Comparison of ENCODE assay signal across 20 cellular contexts in genomic region chr5:14702238-14702839, GRCh38. TPM values are rescaled to one million over a fixed set of nuclear protein-coding genes. Genes with fewer than 3 reads are reported as not detected.
DNase-seq lines count a peak whose midpoint lies in the region; ATAC-seq and TF ChIP-seq lines count a peak whose summit lies in the region.
"Had no signal": no experiment of that assay in that cellular context is flagged by ENCODE, and none has a peak within 500 bp of the region (broad histone marks: within the 10 kb centered on the region; RNA-seq: fewer than 3 reads in every experiment).

No MANE protein-coding gene starts in this region.

- no peak for TF ChIP-seq POLR2A in gastrocnemius medialis (IDR thresholded peaks at IDR 0.05)

- no peak for DNase-seq in activated CD4-positive, alpha-beta T cell treated with anti-CD3 and anti-CD28 coated beads, Interleukin-2, amount 10 ng/mL, durations not matched to agents 7 days and 5 days
- DNase-seq in activated CD4-positive, alpha-beta T cell treated with anti-CD3 and anti-CD28 coated beads, Interleukin-2, amount 50 U/mL, for 1 hour = no peak
- no peak for DNase-seq in activated CD4-positive, alpha-beta memory T cell treated with anti-CD3 and anti-CD28 coated beads, Interleukin-2, amount 10 ng/mL, durations not matched to agents 7 days and 5 days
- DNase-seq in endothelial cell (ENCODE audit: low spot score) = no peak
- no peak for DNase-seq in SKM-1 treated with dmso at 0.1 percent for 144 hours (lab: John Stamatoyannopoulos, UW; ENCODE audit: unreplicated experiment)
- DNase-seq in gastrocnemius medialis = no peak
- no peak for DNase-seq in endodermal cell
- DNase-seq: activated CD4-positive, alpha-beta T cell treated with anti-CD3 and anti-CD28 coated beads for 48 hours; Calu3; cerebellar nuclear complex; GDM1; MM.1S; NCI-H2081 treated with DMSO at 0.1 percent for 48 hours; NCI-H774; RPMI8226; stimulated activated CD4-positive, alpha-beta T cell treated with anti-CD3 and anti-CD28 coated beads, Interleukin-1b, Interleukin-23, amount 100 ng/mL, for 48 hours; uterus had no signal

- H3K4me3 ChIP-seq in skin epidermis = no peak overlapping the region
- no peak overlapping the region for H3K4me3 ChIP-seq in gastrocnemius medialis
- H3K4me3 ChIP-seq in endodermal cell (ENCODE audit: low read length) = no peak overlapping the region
- H3K4me3 ChIP-seq: A549, hepatocyte, uterus had no signal

- WGBS in endodermal cell (ENCODE audit: insufficient coverage in 1 of 2, insufficient read length in 1 of 2), 2 experiments = 92 to 98% methylated on average over 9 to 11 of the region's 11 CpGs

- POLR2A ChIA-PET in activated CD4-positive, alpha-beta T cell treated with anti-CD3 and anti-CD28 coated beads, Interleukin-2, amount 10 ng/mL, durations not matched to agents 7 days and 5 days (lab: Charles Lee) = no interaction called here
- POLR2A ChIA-PET in activated CD4-positive, alpha-beta memory T cell treated with anti-CD3 and anti-CD28 coated beads, Interleukin-2, amount 10 ng/mL, durations not matched to agents 7 days and 5 days (lab: Charles Lee) = interaction anchor here (1.4 to 2.9 kb wide), 2 partner anchors 16 to 35 kb away, joined by 3 to 8 read pairs; no protein-coding TSS in a partner anchor

- no peaks in the 10 kb centered on the region for H3K9me3 ChIP-seq in gastrocnemius medialis
- no peaks in the 10 kb centered on the region for H3K9me3 ChIP-seq in endodermal cell (ENCODE audit: control insufficient read depth, low read length)
- H3K9me3 ChIP-seq: A549, uterus had no signal

- TF ChIP-seq CTCF in endothelial cell (IDR thresholded peaks at IDR 0.05; ENCODE audit: unreplicated experiment) (no peak), gastrocnemius medialis (IDR thresholded peaks at IDR 0.05 in 4 of 5, conservative IDR thresholded peaks at IDR 0.05 in 1 of 5) (no peak), endodermal cell (conservative IDR thresholded peaks at IDR 0.05) (no peak)

- H3K27ac ChIP-seq in skin epidermis (peak overlapping the region in 18 of 21 experiments; percentile 2 to 87 (median 66)), gastrocnemius medialis (no peak overlapping the region), endodermal cell (ENCODE audit: low read depth, low read length) (no peak overlapping the region)
- H3K27ac ChIP-seq: A549, hepatocyte, uterus had no signal

- H3K27ac Mint-ChIP-seq in activated CD4-positive, alpha-beta T cell treated with anti-CD3 and anti-CD28 coated beads, Interleukin-2, amount 10 ng/mL, durations not matched to agents 7 days and 5 days = peak overlapping the region; percentile 66
- peak overlapping the region; percentile 57 for H3K27ac Mint-ChIP-seq in activated CD4-positive, alpha-beta memory T cell treated with anti-CD3 and anti-CD28 coated beads, Interleukin-2, amount 10 ng/mL, durations not matched to agents 7 days and 5 days
- H3K27ac Mint-ChIP-seq in endothelial cell (ENCODE audit: unreplicated experiment) (peak overlapping the region; percentile 31), endodermal cell (no peak overlapping the region)

- no peak overlapping the region for H3K4me3 Mint-ChIP-seq in activated CD4-positive, alpha-beta T cell treated with anti-CD3 and anti-CD28 coated beads, Interleukin-2, amount 10 ng/mL, durations not matched to agents 7 days and 5 days
- no peak overlapping the region for H3K4me3 Mint-ChIP-seq in activated CD4-positive, alpha-beta memory T cell treated with anti-CD3 and anti-CD28 coated beads, Interleukin-2, amount 10 ng/mL, durations not matched to agents 7 days and 5 days
- H3K4me3 Mint-ChIP-seq in endothelial cell (ENCODE audit: unreplicated experiment) (no peak overlapping the region), endodermal cell (no peak overlapping the region)

- H3K36me3 Mint-ChIP-seq in activated CD4-positive, alpha-beta T cell treated with anti-CD3 and anti-CD28 coated beads, Interleukin-2, amount 10 ng/mL, durations not matched to agents 7 days and 5 days (ENCODE audit: low read depth) = peaks cover 86% of the 10 kb centered on the region
- peaks cover 91% of the 10 kb centered on the region for H3K36me3 Mint-ChIP-seq in activated CD4-positive, alpha-beta memory T cell treated with anti-CD3 and anti-CD28 coated beads, Interleukin-2, amount 10 ng/mL, durations not matched to agents 7 days and 5 days (ENCODE audit: low read depth)
- H3K36me3 Mint-ChIP-seq in endothelial cell (ENCODE audit: low read depth, unreplicated experiment) = peaks cover 38% of the 10 kb centered on the region
- H3K36me3 Mint-ChIP-seq in endodermal cell (ENCODE audit: low read depth) = peaks cover 53% of the 10 kb centered on the region

- peaks cover 0 to 11% of the 10 kb centered on the region in 2 donors for H3K36me3 ChIP-seq in gastrocnemius medialis
- peaks cover 68% of the 10 kb centered on the region for H3K36me3 ChIP-seq in endodermal cell (ENCODE audit: control insufficient read depth, insufficient read depth, low read length)
- H3K36me3 ChIP-seq: uterus had no signal

- in situ Hi-C loops in gastrocnemius medialis (cut with MboI; ENCODE audit: low sequenced_read_pairs in 4 of 4) = no loop called here

- no peaks in the 10 kb centered on the region for H3K27me3 Mint-ChIP-seq in activated CD4-positive, alpha-beta T cell treated with anti-CD3 and anti-CD28 coated beads, Interleukin-2, amount 10 ng/mL, durations not matched to agents 7 days and 5 days
- no peaks in the 10 kb centered on the region for H3K27me3 Mint-ChIP-seq in activated CD4-positive, alpha-beta memory T cell treated with anti-CD3 and anti-CD28 coated beads, Interleukin-2, amount 10 ng/mL, durations not matched to agents 7 days and 5 days
- H3K27me3 Mint-ChIP-seq in endothelial cell (ENCODE audit: unreplicated experiment) = peaks cover 7% of the 10 kb centered on the region
- no peaks in the 10 kb centered on the region for H3K27me3 Mint-ChIP-seq in endodermal cell (ENCODE audit: insufficient read depth)

- H3K4me1 Mint-ChIP-seq in activated CD4-positive, alpha-beta T cell treated with anti-CD3 and anti-CD28 coated beads, Interleukin-2, amount 10 ng/mL, durations not matched to agents 7 days and 5 days = peaks cover 76% of the 10 kb centered on the region
- H3K4me1 Mint-ChIP-seq in activated CD4-positive, alpha-beta memory T cell treated with anti-CD3 and anti-CD28 coated beads, Interleukin-2, amount 10 ng/mL, durations not matched to agents 7 days and 5 days = peaks cover 85% of the 10 kb centered on the region
- H3K4me1 Mint-ChIP-seq in endothelial cell (ENCODE audit: unreplicated experiment) (no peaks in the 10 kb centered on the region), endodermal cell (no peaks in the 10 kb centered on the region)

- CTCF ChIA-PET in activated CD4-positive, alpha-beta T cell treated with anti-CD3 and anti-CD28 coated beads, Interleukin-2, amount 10 ng/mL, durations not matched to agents 7 days and 5 days (lab: Charles Lee) = interaction anchor here (0.5 to 1.9 kb wide), 4 partner anchors 11 to 523 kb away, joined by 3 to 14 read pairs (median 4); no protein-coding TSS in a partner anchor
- CTCF ChIA-PET in activated CD4-positive, alpha-beta memory T cell treated with anti-CD3 and anti-CD28 coated beads, Interleukin-2, amount 10 ng/mL, durations not matched to agents 7 days and 5 days (lab: Charles Lee) = interaction anchor here (1.1 to 1.9 kb wide), 3 partner anchors 16 to 25 kb away, joined by 4 to 11 read pairs (median 6); no protein-coding TSS in a partner anchor

- intact Hi-C loops in gastrocnemius medialis (cut with DNase I; ENCODE audit: low total_unique reads) = no loop called here

- ATAC-seq in gastrocnemius medialis = no peak
- ATAC-seq: A549 had no signal

- no peak overlapping the region for H3K9ac ChIP-seq in endodermal cell (ENCODE audit: extremely low read depth, low read length, poor library complexity, severe bottlenecking)

- H3K4me1 ChIP-seq in gastrocnemius medialis (peaks cover 6 to 13% of the 10 kb centered on the region in 2 donors), endodermal cell (ENCODE audit: control insufficient read depth, insufficient read depth, low read length) (no peaks in the 10 kb centered on the region)
- H3K4me1 ChIP-seq: A549 had no signal

- H3K9me3 Mint-ChIP-seq in activated CD4-positive, alpha-beta T cell treated with anti-CD3 and anti-CD28 coated beads, Interleukin-2, amount 10 ng/mL, durations not matched to agents 7 days and 5 days = no peaks in the 10 kb centered on the region
- H3K9me3 Mint-ChIP-seq in activated CD4-positive, alpha-beta memory T cell treated with anti-CD3 and anti-CD28 coated beads, Interleukin-2, amount 10 ng/mL, durations not matched to agents 7 days and 5 days = no peaks in the 10 kb centered on the region
- H3K9me3 Mint-ChIP-seq in endothelial cell (ENCODE audit: unreplicated experiment) (no peaks in the 10 kb centered on the region), endodermal cell (no peaks in the 10 kb centered on the region)

- H3K27me3 ChIP-seq in gastrocnemius medialis (no peaks in the 10 kb centered on the region), endodermal cell (ENCODE audit: control insufficient read depth, insufficient read depth, low read length, poor library complexity, severe bottlenecking) (no peaks in the 10 kb centered on the region)
- H3K27me3 ChIP-seq: hepatocyte, uterus had no signal

RNA-seq across cellular contexts. Expression of gene OTULIN, which starts 37.8 kb away (rescaled TPM):
- total RNA-seq in activated CD4-positive, alpha-beta T cell treated with anti-CD3 and anti-CD28 coated beads, Interleukin-2, amount 10 ng/mL, durations not matched to agents 7 days and 5 days = 10 to 100 TPM; 62.5 to 63.2 TPM
- 10 to 100 TPM; 69.6 to 71.7 TPM for total RNA-seq in activated CD4-positive, alpha-beta memory T cell treated with anti-CD3 and anti-CD28 coated beads, Interleukin-2, amount 10 ng/mL, durations not matched to agents 7 days and 5 days
- total RNA-seq in endothelial cell (ENCODE audit: unreplicated experiment) (39.7 TPM), gastrocnemius medialis (10 to 100 TPM; 15.1 to 28.3 (median 20.2) TPM), endodermal cell (10 to 100 TPM; 36.4 to 43.2 TPM)
- 18.8 TPM for polyA plus RNA-seq in endodermal cell (2013, experiment 1 of 2)
- polyA plus RNA-seq in endodermal cell (2013, experiment 2 of 2) = 18.3 TPM

Comparison
In these comparisons a context has a peak if more than half of its experiments do, and no peak if none do; other contexts are left out.
1. H3K27ac ChIP-seq: peak in skin epidermis (18 of 21); none in gastrocnemius medialis (0 of 4) and endodermal cell (single experiment).